In genomic region chr15:84847382-84847781, GRCh38 we compare ENCODE assay signal across 22 cellular contexts. TPM values are rescaled to one million over a fixed set of nuclear protein-coding genes. Genes with fewer than 3 reads are reported as not detected.
DNase-seq lines count a peak whose midpoint lies in the region; ATAC-seq, FAIRE-seq and TF ChIP-seq lines count a peak whose summit lies in the region.
"Had no signal": no experiment of that assay in that cellular context is flagged by ENCODE, and none has a peak within 500 bp of the region (broad histone marks: within the 10 kb centered on the region; RNA-seq: fewer than 3 reads in every experiment).

No MANE protein-coding gene starts in this region.

- no peak for DNase-seq in A549 (ENCODE audit: low read depth in 1 of 2, low spot score in 1 of 2)
- DNase-seq in WTC11 (ENCODE audit: low spot score) = no peak
- DNase-seq in psoas muscle = no peak
- DNase-seq in PC-3 = no peak
- DNase-seq in NCI-H526 treated with DMSO at 0.1 percent for 48 hours (lab: John Stamatoyannopoulos, UW) = no peak
- DNase-seq in activated CD4-positive, alpha-beta T cell treated with anti-CD3 and anti-CD28 coated beads, Interleukin-2, amount 10 ng/mL, durations not matched to agents 7 days and 5 days = no peak
- DNase-seq: ACHN; BE2C; C1 segment of cervical spinal cord; Caco-2; CD4-positive, CD25-positive, alpha-beta regulatory T cell; CD8-positive, alpha-beta memory T cell; DMS153; DMS79; GF-D8; GM23248; HFFc6 had no signal

- no peaks in the 10 kb centered on the region for H4K20me1 ChIP-seq in PC-3 (ENCODE audit: low read length)

- H3F3A ChIP-seq in PC-3 (ENCODE audit: low read length, unreplicated experiment) = peaks cover 3% of the 10 kb centered on the region

- H3K27me3 ChIP-seq in psoas muscle (ENCODE audit: insufficient read depth in 3 of 3, low read length in 2 of 3) (no peaks in the 10 kb centered on the region), PC-3 (ENCODE audit: low read length) (no peaks in the 10 kb centered on the region)
- H3K27me3 ChIP-seq: BE2C had no signal

- H3K36me3 ChIP-seq in psoas muscle (ENCODE audit: insufficient read depth in 1 of 2, low read depth in 1 of 2) = peaks cover 0 to 13% of the 10 kb centered on the region in 2 donors
- no peaks in the 10 kb centered on the region; the same call in 1 of the 2 replicates for H3K36me3 ChIP-seq in PC-3 (ENCODE audit: low read depth, low read length)
- H3K36me3 ChIP-seq: BE2C, HAP-1 had no signal

- no peaks in the 10 kb centered on the region for H3K4me1 Mint-ChIP-seq in WTC11
- H3K4me1 Mint-ChIP-seq in activated CD4-positive, alpha-beta T cell treated with anti-CD3 and anti-CD28 coated beads, Interleukin-2, amount 10 ng/mL, durations not matched to agents 7 days and 5 days = no peaks in the 10 kb centered on the region
- H3K4me1 Mint-ChIP-seq: CD4-positive, CD25-positive, alpha-beta regulatory T cell; CD8-positive, alpha-beta memory T cell had no signal

- H3K27ac ChIP-seq in A549 (no peak overlapping the region), psoas muscle (peak overlapping the region; percentile 34), PC-3 (ENCODE audit: low read length) (no peak overlapping the region)
- H3K27ac ChIP-seq: GM23248 had no signal

- no peaks in the 10 kb centered on the region for H3K27me3 Mint-ChIP-seq in WTC11 (ENCODE audit: low read depth)
- peaks cover 8% of the 10 kb centered on the region for H3K27me3 Mint-ChIP-seq in activated CD4-positive, alpha-beta T cell treated with anti-CD3 and anti-CD28 coated beads, Interleukin-2, amount 10 ng/mL, durations not matched to agents 7 days and 5 days
- H3K27me3 Mint-ChIP-seq: CD4-positive, CD25-positive, alpha-beta regulatory T cell had no signal

- H3K4me3 Mint-ChIP-seq in WTC11 = no peak overlapping the region
- no peak overlapping the region for H3K4me3 Mint-ChIP-seq in activated CD4-positive, alpha-beta T cell treated with anti-CD3 and anti-CD28 coated beads, Interleukin-2, amount 10 ng/mL, durations not matched to agents 7 days and 5 days
- H3K4me3 Mint-ChIP-seq: CD8-positive, alpha-beta memory T cell; HFFc6 had no signal

- FAIRE-seq in A549 (lab: Jason Lieb, UNC) (peak; percentile 73), G401.6 (lab: Jason Lieb, UNC) (peak; percentile 49)
- FAIRE-seq: GM19239 had no signal

- H3K4me1 ChIP-seq in A549 (peaks cover 8% of the 10 kb centered on the region; the same call in 2 of the 3 replicates), psoas muscle (peaks cover 20% of the 10 kb centered on the region), PC-3 (ENCODE audit: insufficient read depth, low read length) (peaks cover 5% of the 10 kb centered on the region; the same call in 1 of the 2 replicates)
- H3K4me1 ChIP-seq: BE2C, Caco-2, HAP-1 had no signal

- CTCF ChIA-PET in A549 (lab: Yijun Ruan, JAX) (interaction anchor here (1.6 kb wide), 1 partner anchor 81 kb away, joined by 7 read pairs; no protein-coding TSS in a partner anchor), WTC11 (lab: Charles Lee) (no interaction called here), PC-3 (lab: Charles Lee) (no interaction called here)
- CTCF ChIA-PET in activated CD4-positive, alpha-beta T cell treated with anti-CD3 and anti-CD28 coated beads, Interleukin-2, amount 10 ng/mL, durations not matched to agents 7 days and 5 days (lab: Charles Lee) = no interaction called here

- H3K9ac ChIP-seq in PC-3 (ENCODE audit: low read length) = no peak overlapping the region
- H3K9ac ChIP-seq: GM23248 had no signal

- H2AFZ ChIP-seq in PC-3 (ENCODE audit: low read length) = no peak overlapping the region
- H2AFZ ChIP-seq: GM23248 had no signal

- peaks cover 18% of the 10 kb centered on the region for H3K36me3 Mint-ChIP-seq in WTC11
- peaks cover 5% of the 10 kb centered on the region for H3K36me3 Mint-ChIP-seq in activated CD4-positive, alpha-beta T cell treated with anti-CD3 and anti-CD28 coated beads, Interleukin-2, amount 10 ng/mL, durations not matched to agents 7 days and 5 days (ENCODE audit: low read depth)

- TF ChIP-seq POLR2A in A549 (IDR thresholded peaks at IDR 0.05; ENCODE audit: low read length) = no peak

- no TSS peak for BruUV-seq in PC-3 (replicated peaks; lab: Mats Ljungman, UMichigan)

- TF ChIP-seq EP300 in A549 (IDR thresholded peaks at IDR 0.05) = no peak

- TF ChIP-seq RAD21 in A549 (conservative IDR thresholded peaks at IDR 0.05 in 1 of 2, IDR thresholded peaks at IDR 0.05 in 1 of 2) = no peak

- H3K9me2 ChIP-seq in PC-3 (replicated peaks; ENCODE audit: low read length) = no peaks in the 10 kb centered on the region

- ATAC-seq in A549 (no peak), WTC11 (no peak), psoas muscle (no peak), PC-3 (no peak)

- H3K27ac Mint-ChIP-seq in WTC11 = no peak overlapping the region
- H3K27ac Mint-ChIP-seq in activated CD4-positive, alpha-beta T cell treated with anti-CD3 and anti-CD28 coated beads, Interleukin-2, amount 10 ng/mL, durations not matched to agents 7 days and 5 days = no peak overlapping the region
- H3K27ac Mint-ChIP-seq: CD4-positive, CD25-positive, alpha-beta regulatory T cell; CD8-positive, alpha-beta memory T cell; HFFc6 had no signal

- intact Hi-C loops in psoas muscle (cut with DNase I) = loop anchor here in 1 of 2 donors (10.0 kb wide), 1 partner anchor 197 kb away; no protein-coding TSS in a partner anchor
- intact Hi-C loops in PC-3 (cut with micrococcal nuclease) = loop anchor here (5.0 kb wide), 1 partner anchor 195 kb away; no protein-coding TSS in a partner anchor

- H3K79me2 ChIP-seq in PC-3 (ENCODE audit: low read length) = no peaks in the 10 kb centered on the region

- peaks cover 14% of the 10 kb centered on the region for H3K9me3 Mint-ChIP-seq in WTC11
- H3K9me3 Mint-ChIP-seq in activated CD4-positive, alpha-beta T cell treated with anti-CD3 and anti-CD28 coated beads, Interleukin-2, amount 10 ng/mL, durations not matched to agents 7 days and 5 days = peaks cover 13% of the 10 kb centered on the region

- H3K4me2 ChIP-seq in A549 (no peak overlapping the region), PC-3 (ENCODE audit: low read length) (no peak overlapping the region)

- POLR2A ChIA-PET in A549 (lab: Yijun Ruan, JAX) = no interaction called here
- POLR2A ChIA-PET in WTC11 (lab: Charles Lee) = no interaction called here
- POLR2A ChIA-PET in PC-3 (lab: Charles Lee; ENCODE audit: unreplicated experiment) = no interaction called here
- POLR2A ChIA-PET in activated CD4-positive, alpha-beta T cell treated with anti-CD3 and anti-CD28 coated beads, Interleukin-2, amount 10 ng/mL, durations not matched to agents 7 days and 5 days (lab: Charles Lee) = no interaction called here

- H3K9me3 ChIP-seq in A549 (peaks cover 32% of the 10 kb centered on the region), psoas muscle (no peaks in the 10 kb centered on the region), PC-3 (ENCODE audit: low read length) (no peaks in the 10 kb centered on the region)
- H3K9me3 ChIP-seq: BE2C had no signal

- TF ChIP-seq CTCF in A549 (IDR thresholded peaks at IDR 0.05) (no peak), WTC11 (IDR thresholded peaks at IDR 0.05) (no peak), psoas muscle (IDR thresholded peaks at IDR 0.05) (no peak), PC-3 (conservative IDR thresholded peaks at IDR 0.05; ENCODE audit: low read depth, low read length) (no peak)

- H3K4me3 ChIP-seq in A549 = no peak overlapping the region
- H3K4me3 ChIP-seq in psoas muscle = no peak overlapping the region
- H3K4me3 ChIP-seq in PC-3 (ENCODE audit: low read length) = no peak overlapping the region
- H3K4me3 ChIP-seq: GM23248, HAP-1 had no signal

TF ChIP-seq in A549, 52 proteins besides CTCF, POLR2A, EP300 and RAD21:
- TF ChIP-seq MAFK (IDR thresholded peaks at IDR 0.05; ENCODE audit: partially characterized antibody) (no peak), HOXB5 (CRISPR knock-in tag; IDR thresholded peaks at IDR 0.05) (no peak), FOXS1 (CRISPR knock-in tag; IDR thresholded peaks at IDR 0.05) (peak; percentile 80; the same call in 1 of the 2 replicates), NR3C1 (IDR thresholded peaks at IDR 0.05) (no peak), RCOR1 (IDR thresholded peaks at IDR 0.05; ENCODE audit: low read depth, low read length) (no peak), HEYL (CRISPR knock-in tag; IDR thresholded peaks at IDR 0.05) (no peak)

RNA-seq across cellular contexts. Expression of gene ALPK3, which starts 30.2 kb away (rescaled TPM):
- polyA plus RNA-seq in A549 (2011; rRNA removed) (0.30 and 0.33 TPM in 2 replicates), A549 (2017; fragmentation: RNase III; extraction: RNeasy Plus Mini Kit Qiagen cat#74134 plus additional on column Dnase treatment) (0.17 to 0.26 TPM (median 0.24 TPM) in 3 replicates), psoas muscle (100 to 1,000 TPM in 2 of 3 donors, 10 to 100 TPM in 1; 75.7 to 357 (median 117) TPM)
- polyA plus RNA-seq in A549 (2012; cell fraction: cytosol; rRNA removed) = 0.08 and 0.11 TPM in 2 replicates
- 0.60 and 0.61 TPM in 2 replicates for polyA plus RNA-seq in A549 (2012; cell fraction: nucleus; rRNA removed)
- 0.24 and 0.50 TPM in 2 replicates for polyA minus RNA-seq in A549 (2011; rRNA and poly(A)+ RNA removed)
- total RNA-seq in WTC11 (2021) (16.5 to 23.0 TPM (median 20.9 TPM) in 3 replicates), psoas muscle (100 to 1,000 TPM; 199 to 461 (median 304) TPM), PC-3 (2014; rRNA removed) (2.4 and 6.9 TPM in 2 replicates)
- under 1 TPM; 0.15 to 0.27 TPM for total RNA-seq in activated CD4-positive, alpha-beta T cell treated with anti-CD3 and anti-CD28 coated beads, Interleukin-2, amount 10 ng/mL, durations not matched to agents 7 days and 5 days
- polyA plus RNA-seq: CD4-positive, CD25-positive, alpha-beta regulatory T cell; GM23248 had no signal

RNA-seq across cellular contexts. Expression of gene SLC28A1, which starts 37.1 kb away (rescaled TPM):
- polyA plus RNA-seq in A549 (2011; rRNA removed) = 0.13 TPM in 2 replicates
- polyA plus RNA-seq in A549 (2012; cell fraction: cytosol; rRNA removed) = 0.03 and 0.05 TPM in 2 replicates
- 0.06 and 0.18 TPM in 2 replicates for polyA plus RNA-seq in A549 (2012; cell fraction: nucleus; rRNA removed)
- 0.04 to 0.06 TPM in 2 of 3 replicates, not detected in the other for polyA plus RNA-seq in A549 (2017; fragmentation: RNase III; extraction: RNeasy Plus Mini Kit Qiagen cat#74134 plus additional on column Dnase treatment)
- polyA minus RNA-seq in A549 (2011; rRNA and poly(A)+ RNA removed) = 0.49 and 0.62 TPM in 2 replicates
- total RNA-seq in WTC11 (2021) = 0.14 to 0.16 TPM in 2 of 3 replicates, not detected in the other
- 1 to 10 TPM in 1 of 4 donors, under 1 TPM in 3; 0.23 to 1.9 (median 0.44) TPM for total RNA-seq in psoas muscle
- under 1 TPM; 0.13 to 0.34 (median 0.21) TPM for polyA plus RNA-seq in psoas muscle
- total RNA-seq in PC-3 (2014; rRNA removed) = 0.58 and 1.1 TPM in 2 replicates
- not detected for total RNA-seq in activated CD4-positive, alpha-beta T cell treated with anti-CD3 and anti-CD28 coated beads, Interleukin-2, amount 10 ng/mL, durations not matched to agents 7 days and 5 days
- total RNA-seq: A172; Caco-2; CD4-positive, CD25-positive, alpha-beta regulatory T cell; CD8-positive, alpha-beta memory T cell; Daoy; GM23248; HFFc6 had no signal
- polyA plus RNA-seq: CD4-positive, CD25-positive, alpha-beta regulatory T cell; CD8-positive, alpha-beta memory T cell; GM23248 had no signal
